In genomic region chr5:90967851-90968250, GRCh38 we compare ENCODE assay signal across 22 cellular contexts.
"Had no signal": no experiment of that assay in that cellular context is flagged by ENCODE, and none has a peak within 500 bp of the region (broad histone marks: within the 10 kb centered on the region; RNA-seq: fewer than 3 reads in every experiment).

No MANE protein-coding gene starts in this region.

- H3K36me3 ChIP-seq: cardiac muscle cell had no signal

- H3K27ac ChIP-seq: cardiac muscle cell, KMS-11, VCaP had no signal

- H3K4me2 ChIP-seq: KMS-11, SK-N-SH had no signal

- ATAC-seq: Panc1, Right ventricle myocardium inferior had no signal

- DNase-seq: activated CD4-positive, alpha-beta memory T cell treated with anti-CD3 and anti-CD28 coated beads for 36 hours; activated CD4-positive, alpha-beta T cell treated with anti-CD3 and anti-CD28 coated beads, Interleukin-2, amount 10 ng/mL, durations not matched to agents 7 days and 5 days; activated CD4-positive, CD25-positive, alpha-beta regulatory T cell; activated CD8-positive, alpha-beta memory T cell treated with anti-CD3 and anti-CD28 coated beads for 24 hours; activated effector memory CD4-positive, alpha-beta T cell treated with Interleukin-2 at 50 U/mL for 16 hours; activated naive CD4-positive, alpha-beta T cell; amygdala; NCI-H1092 treated with DMSO at 0.1 percent for 48 hours; NCI-H1436; NCI-H1694 treated with DMSO at 0.1 percent for 48 hours; NCI-H2029 treated with DMSO at 0.1 percent for 48 hours; NCI-H510A treated with DMSO at 0.1 percent for 48 hours; NCI-H69; NK-92 treated with Interleukin-12 subunit alpha and Interleukin-12 subunit beta, amount 100 ng/mL, for 24 hours; RPMI8226; T-helper 1 cell had no signal

- H3K9ac ChIP-seq: KMS-11, SK-N-SH had no signal

- H3K4me3 ChIP-seq: cardiac muscle cell had no signal

- H3K9me2 ChIP-seq: SK-N-SH had no signal

- H3K27me3 ChIP-seq: cardiac muscle cell had no signal

- H3K9me3 ChIP-seq: SK-N-SH had no signal
